ENCODE assay signal across 1 cellular context in genomic region chr17:78725448-78726021, GRCh38.
TF ChIP-seq lines count a peak whose summit lies in the region.

No MANE protein-coding gene starts in this region.

TF ChIP-seq in GM12878, 131 proteins besides CTCF, POLR2A, EP300 and RAD21 (continued from another document):
- TF ChIP-seq SKIL (IDR thresholded peaks at IDR 0.05; ENCODE audit: low read depth, poor library complexity, severe bottlenecking), result peak; percentile 24
- peak; percentile 57 for TF ChIP-seq ATF2 (IDR thresholded peaks at IDR 0.05; ENCODE audit: low read length)
- peak; percentile 66 for TF ChIP-seq JUNB (IDR thresholded peaks at IDR 0.05)
- TF ChIP-seq ZBTB40 (IDR thresholded peaks at IDR 0.05; ENCODE audit: borderline replicate concordance), result no peak
- TF ChIP-seq BCL3 (IDR thresholded peaks at IDR 0.05; ENCODE audit: borderline replicate concordance, insufficient read depth, low read depth, low read length, poor library complexity, severe bottlenecking), result peak; percentile 44
- TF ChIP-seq CREM (IDR thresholded peaks at IDR 0.05; ENCODE audit: low read depth), result 0 out of 2 replicates have a peak, but pooled peaks have one; percentile 47
- TF ChIP-seq CBFB (IDR thresholded peaks at IDR 0.05; ENCODE audit: low read depth), result peak; percentile 32; the same call in 1 of the 2 replicates
- TF ChIP-seq NRF1 (conservative IDR thresholded peaks at IDR 0.05; ENCODE audit: low read depth, low read length), result no peak
- 0 out of 2 replicates have a peak, but pooled peaks have one; percentile 16 for TF ChIP-seq NR2F1 (conservative IDR thresholded peaks at IDR 0.05)
- 0 out of 2 replicates have a peak, but pooled peaks have one; percentile 19 for TF ChIP-seq ZBED1 (IDR thresholded peaks at IDR 0.05; ENCODE audit: borderline replicate concordance)
- peak; percentile 69 for TF ChIP-seq RUNX3 (IDR thresholded peaks at IDR 0.05; ENCODE audit: low read length)
- no peak for TF ChIP-seq HDGF (IDR thresholded peaks at IDR 0.05)
- TF ChIP-seq BACH1 (IDR thresholded peaks at IDR 0.05; ENCODE audit: borderline replicate concordance), result peak; percentile 41; the same call in 1 of the 2 replicates
- TF ChIP-seq FOS (IDR thresholded peaks at IDR 0.05; ENCODE audit: borderline replicate concordance, extremely low read depth, insufficient read length), result no peak
- no peak for TF ChIP-seq IRF4 (IDR thresholded peaks at IDR 0.05; ENCODE audit: low read depth, low read length)
- TF ChIP-seq YY1 (IDR thresholded peaks at IDR 0.05; ENCODE audit: low read depth, low read length), result 0 out of 2 replicates have a peak, but pooled peaks have one; percentile 22
- TF ChIP-seq WRNIP1 (IDR thresholded peaks at IDR 0.05; ENCODE audit: borderline replicate concordance, low read depth, low read length), result 0 out of 2 replicates have a peak, but pooled peaks have one; percentile 68
- 0 out of 2 replicates have a peak, but pooled peaks have one; percentile 8 for TF ChIP-seq SMC3 (IDR thresholded peaks at IDR 0.05; ENCODE audit: borderline replicate concordance, low read length)
- TF ChIP-seq JUND (IDR thresholded peaks at IDR 0.05; ENCODE audit: low read depth, low read length), result 0 out of 2 replicates have a peak, but pooled peaks have one; percentile 20
- 0 out of 2 replicates have a peak, but pooled peaks have one; percentile 16 for TF ChIP-seq TCF12 (IDR thresholded peaks at IDR 0.05; ENCODE audit: low read depth, low read length)
- TF ChIP-seq RELB (IDR thresholded peaks at IDR 0.05; ENCODE audit: low read depth), result 0 out of 2 replicates have a peak, but pooled peaks have one; percentile 19
- TF ChIP-seq BCL11A (IDR thresholded peaks at IDR 0.05; ENCODE audit: low read depth, low read length), result 0 out of 2 replicates have a peak, but pooled peaks have one; percentile 6
- 0 out of 2 replicates have a peak, but pooled peaks have one; percentile 33 for TF ChIP-seq ZNF687 (IDR thresholded peaks at IDR 0.05)
- peak in 1 of 2 experiments; percentile 27; a peak in 2 of 4 replicates for TF ChIP-seq IKZF2 (IDR thresholded peaks at IDR 0.05)
- TF ChIP-seq KDM1A (IDR thresholded peaks at IDR 0.05; ENCODE audit: borderline replicate concordance), result no peak
